7 cellular contexts compared by ENCODE assay signal in genomic region chr22:23750744-23751440, GRCh38. TPM values are rescaled to one million over a fixed set of nuclear protein-coding genes. Genes with fewer than 3 reads are reported as not detected.
DNase-seq lines count a peak whose midpoint lies in the region; ATAC-seq and TF ChIP-seq lines count a peak whose summit lies in the region.

Gene ZNF70, minus strand, starts transcription at chr22:23751112. Its CDS starts 5,972 bp downstream, at chr22:23745140.

- H3K4me3 ChIP-seq in cardiac fibroblast (replicated peaks in 1 of 2; ENCODE audit: low read depth in 2 of 2, low read length in 2 of 2) = peak within 1 kb of the TSS; percentile 87 to 93

- DNase-seq in GM13977 (ENCODE audit: low spot score) (peak; percentile 96), NCI-H2171 treated with DMSO at 0.1 percent for 48 hours (lab: John Stamatoyannopoulos, UW) (peak; percentile 84), WTC11 (ENCODE audit: low spot score) (peak; percentile 91), cardiac fibroblast (ENCODE audit: low read depth in 2 of 2) (peak; percentile 69 to 83), islet precursor cell (peak; percentile 93)
- DNase-seq in stimulated activated CD4-positive, alpha-beta T cell treated with anti-CD3 and anti-CD28 coated beads, Interleukin-12 subunit alpha, Interleukin-12 subunit beta, amount 100 ng/mL, for 48 hours (ENCODE audit: low read depth in 2 of 3, low spot score in 1 of 3) = peak; percentile 51 to 70 (median 58)

- H3K27ac Mint-ChIP-seq in WTC11 = peak within 1 kb of the TSS; percentile 91

- no peaks in the 10 kb centered on the region for H3K9me3 Mint-ChIP-seq in WTC11

- peak; percentile 34 for TF ChIP-seq CTCF in GM13977 (IDR thresholded peaks at IDR 0.05; ENCODE audit: extremely low read depth, insufficient read depth, missing control alignments)
- TF ChIP-seq CTCF in WTC11 (IDR thresholded peaks at IDR 0.05) = no peak
- peak; percentile 13 for TF ChIP-seq CTCF in cardiac fibroblast (IDR thresholded peaks at IDR 0.05; ENCODE audit: low read depth, low read length)

- ATAC-seq in HG02885 (IDR thresholded peaks at IDR 0.05; ENCODE audit: poor library complexity, unreplicated experiment) (peak; percentile 78), WTC11 (peak; percentile 90)

- CTCF ChIA-PET in WTC11 (lab: Charles Lee) = interaction anchor here (0.9 to 2.2 kb wide), 4 partner anchors 12 to 159 kb away, joined by 4 to 8 read pairs (median 6); partner anchors contain the start of genes C22orf15, CHCHD10 and SLC2A11

- H3K4me3 Mint-ChIP-seq in WTC11 = peak within 1 kb of the TSS; percentile 85

- H3K36me3 Mint-ChIP-seq in WTC11 = no peaks in the 10 kb centered on the region

- H3K27me3 Mint-ChIP-seq in WTC11 (ENCODE audit: low read depth) = no peaks in the 10 kb centered on the region

- POLR2A ChIA-PET in WTC11 (lab: Charles Lee) = interaction anchor here (0.5 to 1.4 kb wide), 3 partner anchors 30 to 106 kb away, joined by 3 to 4 read pairs (median 3); partner anchors contain the start of gene SLC2A11

- peaks cover 22% of the 10 kb centered on the region for H3K4me1 Mint-ChIP-seq in WTC11

- in situ Hi-C loops in GM13977 (cut with MboI; ENCODE audit: low pct_unique_long_range_greater_than_20kb, low sequenced_read_pairs, unreplicated experiment) = no loop called here

TF ChIP-seq in WTC11, 78 proteins besides CTCF, POLR2A, EP300 and RAD21 (continues in another document):
- TF ChIP-seq ZNF232 (CRISPR knock-in tag; IDR thresholded peaks at IDR 0.05) (no peak), IRF2 (CRISPR knock-in tag; IDR thresholded peaks at IDR 0.05; ENCODE audit: borderline replicate concordance, low read depth) (no peak), SOX15 (CRISPR knock-in tag; IDR thresholded peaks at IDR 0.05) (no peak), GABPB1 (CRISPR knock-in tag; IDR thresholded peaks at IDR 0.05) (peak; percentile 31; the same call in 1 of the 2 replicates), FOXP1 (CRISPR knock-in tag; IDR thresholded peaks at IDR 0.05; ENCODE audit: borderline replicate concordance) (no peak), MAX (CRISPR knock-in tag; IDR thresholded peaks at IDR 0.05) (peak; percentile 6; the same call in 1 of the 2 replicates), NR3C1 (CRISPR knock-in tag; conservative IDR thresholded peaks at IDR 0.05; ENCODE audit: low read depth) (no peak), AR (CRISPR knock-in tag; IDR thresholded peaks at IDR 0.05) (no peak), HMGA2 (CRISPR knock-in tag; IDR thresholded peaks at IDR 0.05) (no peak), CBFB (CRISPR knock-in tag; IDR thresholded peaks at IDR 0.05; ENCODE audit: low read depth) (no peak), ESRRA (CRISPR knock-in tag; IDR thresholded peaks at IDR 0.05; ENCODE audit: borderline replicate concordance) (no peak), MLX (CRISPR knock-in tag; IDR thresholded peaks at IDR 0.05) (no peak), CREB1 (CRISPR knock-in tag; IDR thresholded peaks at IDR 0.05) (0 out of 2 replicates have a peak, but pooled peaks have one; percentile 42), FOXK1 (CRISPR knock-in tag; IDR thresholded peaks at IDR 0.05) (no peak; the same call in 1 of the 2 replicates), OVOL2 (CRISPR knock-in tag; IDR thresholded peaks at IDR 0.05; ENCODE audit: borderline replicate concordance) (no peak), ZBTB21 (CRISPR knock-in tag; IDR thresholded peaks at IDR 0.05; ENCODE audit: borderline replicate concordance) (no peak), TEAD1 (CRISPR knock-in tag; IDR thresholded peaks at IDR 0.05) (no peak), MXD4 (CRISPR knock-in tag; IDR thresholded peaks at IDR 0.05; ENCODE audit: borderline replicate concordance) (no peak), CREM (CRISPR knock-in tag; IDR thresholded peaks at IDR 0.05) (peak; percentile 73; the same call in 1 of the 2 replicates)
- TF ChIP-seq, protein P1, sequence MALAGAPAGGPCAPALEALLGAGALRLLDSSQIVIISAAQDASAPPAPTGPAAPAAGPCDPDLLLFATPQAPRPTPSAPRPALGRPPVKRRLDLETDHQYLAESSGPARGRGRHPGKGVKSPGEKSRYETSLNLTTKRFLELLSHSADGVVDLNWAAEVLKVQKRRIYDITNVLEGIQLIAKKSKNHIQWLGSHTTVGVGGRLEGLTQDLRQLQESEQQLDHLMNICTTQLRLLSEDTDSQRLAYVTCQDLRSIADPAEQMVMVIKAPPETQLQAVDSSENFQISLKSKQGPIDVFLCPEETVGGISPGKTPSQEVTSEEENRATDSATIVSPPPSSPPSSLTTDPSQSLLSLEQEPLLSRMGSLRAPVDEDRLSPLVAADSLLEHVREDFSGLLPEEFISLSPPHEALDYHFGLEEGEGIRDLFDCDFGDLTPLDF (CRISPR knock-in tag; IDR thresholded peaks at IDR 0.05) = no peak
- TF ChIP-seq, protein P2, sequence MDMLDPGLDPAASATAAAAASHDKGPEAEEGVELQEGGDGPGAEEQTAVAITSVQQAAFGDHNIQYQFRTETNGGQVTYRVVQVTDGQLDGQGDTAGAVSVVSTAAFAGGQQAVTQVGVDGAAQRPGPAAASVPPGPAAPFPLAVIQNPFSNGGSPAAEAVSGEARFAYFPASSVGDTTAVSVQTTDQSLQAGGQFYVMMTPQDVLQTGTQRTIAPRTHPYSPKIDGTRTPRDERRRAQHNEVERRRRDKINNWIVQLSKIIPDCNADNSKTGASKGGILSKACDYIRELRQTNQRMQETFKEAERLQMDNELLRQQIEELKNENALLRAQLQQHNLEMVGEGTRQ (CRISPR knock-in tag; IDR thresholded peaks at IDR 0.05) = 0 out of 2 replicates have a peak, but pooled peaks have one; percentile 38
- TF ChIP-seq, protein P3, sequence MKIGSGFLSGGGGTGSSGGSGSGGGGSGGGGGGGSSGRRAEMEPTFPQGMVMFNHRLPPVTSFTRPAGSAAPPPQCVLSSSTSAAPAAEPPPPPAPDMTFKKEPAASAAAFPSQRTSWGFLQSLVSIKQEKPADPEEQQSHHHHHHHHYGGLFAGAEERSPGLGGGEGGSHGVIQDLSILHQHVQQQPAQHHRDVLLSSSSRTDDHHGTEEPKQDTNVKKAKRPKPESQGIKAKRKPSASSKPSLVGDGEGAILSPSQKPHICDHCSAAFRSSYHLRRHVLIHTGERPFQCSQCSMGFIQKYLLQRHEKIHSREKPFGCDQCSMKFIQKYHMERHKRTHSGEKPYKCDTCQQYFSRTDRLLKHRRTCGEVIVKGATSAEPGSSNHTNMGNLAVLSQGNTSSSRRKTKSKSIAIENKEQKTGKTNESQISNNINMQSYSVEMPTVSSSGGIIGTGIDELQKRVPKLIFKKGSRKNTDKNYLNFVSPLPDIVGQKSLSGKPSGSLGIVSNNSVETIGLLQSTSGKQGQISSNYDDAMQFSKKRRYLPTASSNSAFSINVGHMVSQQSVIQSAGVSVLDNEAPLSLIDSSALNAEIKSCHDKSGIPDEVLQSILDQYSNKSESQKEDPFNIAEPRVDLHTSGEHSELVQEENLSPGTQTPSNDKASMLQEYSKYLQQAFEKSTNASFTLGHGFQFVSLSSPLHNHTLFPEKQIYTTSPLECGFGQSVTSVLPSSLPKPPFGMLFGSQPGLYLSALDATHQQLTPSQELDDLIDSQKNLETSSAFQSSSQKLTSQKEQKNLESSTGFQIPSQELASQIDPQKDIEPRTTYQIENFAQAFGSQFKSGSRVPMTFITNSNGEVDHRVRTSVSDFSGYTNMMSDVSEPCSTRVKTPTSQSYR (CRISPR knock-in tag; IDR thresholded peaks at IDR 0.05) = 0 out of 2 replicates have a peak, but pooled peaks have one; percentile 11
- TF ChIP-seq, protein P4, sequence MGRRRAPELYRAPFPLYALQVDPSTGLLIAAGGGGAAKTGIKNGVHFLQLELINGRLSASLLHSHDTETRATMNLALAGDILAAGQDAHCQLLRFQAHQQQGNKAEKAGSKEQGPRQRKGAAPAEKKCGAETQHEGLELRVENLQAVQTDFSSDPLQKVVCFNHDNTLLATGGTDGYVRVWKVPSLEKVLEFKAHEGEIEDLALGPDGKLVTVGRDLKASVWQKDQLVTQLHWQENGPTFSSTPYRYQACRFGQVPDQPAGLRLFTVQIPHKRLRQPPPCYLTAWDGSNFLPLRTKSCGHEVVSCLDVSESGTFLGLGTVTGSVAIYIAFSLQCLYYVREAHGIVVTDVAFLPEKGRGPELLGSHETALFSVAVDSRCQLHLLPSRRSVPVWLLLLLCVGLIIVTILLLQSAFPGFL (CRISPR knock-in tag; IDR thresholded peaks at IDR 0.05; ENCODE audit: borderline replicate concordance) = no peak

RNA-seq across cellular contexts. Expression of gene ZNF70, which starts in this region (rescaled TPM):
- 3.3 to 3.6 TPM (median 3.3 TPM) in 3 replicates for total RNA-seq in WTC11 (2021)

Comparison
In these comparisons a context has a peak if more than half of its experiments do, and no peak if none do; other contexts are left out.
1. Peak in every context shown above with its lines: DNase-seq, ATAC-seq and H3K4me3 ChIP-seq.